In genomic region chr5:155898284-155898683, GRCh38 we compare ENCODE assay signal across 20 cellular contexts.
"Had no signal": no experiment of that assay in that cellular context is flagged by ENCODE, and none has a peak within 500 bp of the region (broad histone marks: within the 10 kb centered on the region; RNA-seq: fewer than 3 reads in every experiment).

No MANE protein-coding gene starts in this region.

- H3K4me3 Mint-ChIP-seq: naive thymus-derived CD8-positive, alpha-beta T cell had no signal

- H3K27me3 ChIP-seq: neutrophil, testis, tibial nerve, upper lobe of right lung, vagina had no signal

- H3K27ac Mint-ChIP-seq: naive thymus-derived CD8-positive, alpha-beta T cell had no signal

- H3K36me3 ChIP-seq: neutrophil, tibial nerve, upper lobe of right lung, vagina had no signal

- H3K36me3 Mint-ChIP-seq: naive thymus-derived CD8-positive, alpha-beta T cell had no signal

- H3K4me3 ChIP-seq: skin epidermis, testis, tibial nerve, upper lobe of right lung, vagina had no signal

- H3K9me3 ChIP-seq: neutrophil, testis, tibial nerve, upper lobe of right lung, vagina had no signal

- H3K27ac ChIP-seq: neutrophil, testis, tibial nerve, upper lobe of right lung, vagina had no signal

- ATAC-seq: esophagus mucosa; left colon; left ventricle myocardium superior; naive thymus-derived CD8-positive, alpha-beta T cell; sciatic nerve; stimulated activated naive CD8-positive, alpha-beta T cell treated with anti-CD3 and anti-CD28 coated beads, Interleukin-15, Interleukin-2, amounts not matched to agents 100 U/mL and 50 U/mL, for 24 hours; upper lobe of right lung had no signal

- H3K4me1 ChIP-seq: testis, tibial nerve, upper lobe of right lung, vagina had no signal

- H3K4me1 Mint-ChIP-seq: naive thymus-derived CD8-positive, alpha-beta T cell had no signal

- H3K9me3 Mint-ChIP-seq: naive thymus-derived CD8-positive, alpha-beta T cell had no signal

- FAIRE-seq: endometrium had no signal

- DNase-seq: cortex of kidney; effector memory CD4-positive, alpha-beta T cell; foreskin fibroblast; left colon; left ventricle myocardium superior; mesendoderm; naive thymus-derived CD8-positive, alpha-beta T cell; posterior cingulate gyrus; stimulated activated CD4-positive, alpha-beta T cell treated with anti-CD3 and anti-CD28 coated beads, Interleukin-12 subunit alpha, Interleukin-12 subunit beta, amount 100 ng/mL, for 4 hours; stimulated activated CD4-positive, alpha-beta T cell treated with anti-CD3 and anti-CD28 coated beads, Interleukin-2, amount 100 ng/mL, for 48 hours; stimulated activated naive CD8-positive, alpha-beta T cell treated with anti-CD3 and anti-CD28 coated beads, Interleukin-15, Interleukin-2, amounts not matched to agents 100 U/mL and 50 U/mL, for 24 hours; testis; upper lobe of right lung had no signal
